In the genomic region with DNA sequence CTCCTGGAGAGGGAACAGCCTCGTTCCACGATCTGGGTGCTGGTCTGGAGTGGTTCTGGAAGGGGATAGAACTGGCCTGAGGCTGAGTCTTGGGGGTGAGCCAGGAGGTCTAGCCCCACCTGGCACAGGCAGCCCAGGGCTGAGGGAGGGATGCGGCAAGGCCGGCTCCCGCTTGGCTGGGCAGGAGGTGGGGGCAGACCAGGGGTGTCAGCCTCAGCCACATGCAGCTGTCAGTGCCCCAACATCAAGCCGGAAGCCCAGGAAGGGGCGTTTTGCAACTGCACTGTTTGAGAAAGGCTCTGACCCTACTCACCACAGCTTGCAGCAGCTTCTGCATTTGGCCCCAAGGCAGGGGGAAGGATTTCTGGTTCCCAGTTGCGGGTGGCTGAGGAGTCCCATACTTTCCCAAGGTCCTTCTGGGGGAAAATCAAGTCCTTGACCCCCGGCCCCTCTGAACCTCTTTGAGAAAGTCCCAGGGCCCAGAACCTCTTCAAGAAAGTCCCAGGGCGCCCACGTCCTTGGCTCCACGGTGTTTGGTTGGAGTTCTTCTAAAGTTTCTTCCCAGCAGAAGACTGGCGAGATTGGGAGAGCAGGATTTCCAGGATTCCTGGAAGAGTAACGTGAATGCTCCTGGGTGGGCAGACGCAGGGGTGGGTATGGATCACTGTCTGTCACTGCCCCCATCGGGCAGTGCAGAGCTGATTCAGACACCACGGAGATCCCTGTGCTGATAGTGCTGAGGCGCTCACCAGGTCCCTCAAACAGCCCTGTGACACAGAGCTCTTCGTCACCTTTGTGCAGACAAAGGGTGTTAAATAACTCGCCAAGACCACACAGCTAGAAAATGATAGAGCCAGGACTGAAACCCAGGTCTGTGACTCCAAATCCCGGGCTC, we compare ENCODE assay signal across 1 cellular context.
TF ChIP-seq lines count a peak whose summit lies in the region.

No MANE protein-coding gene starts in this region.

TF ChIP-seq in HEK293, 187 proteins besides CTCF, POLR2A, EP300 and RAD21 (continued from another document):
- TF ChIP-seq, protein P1, sequence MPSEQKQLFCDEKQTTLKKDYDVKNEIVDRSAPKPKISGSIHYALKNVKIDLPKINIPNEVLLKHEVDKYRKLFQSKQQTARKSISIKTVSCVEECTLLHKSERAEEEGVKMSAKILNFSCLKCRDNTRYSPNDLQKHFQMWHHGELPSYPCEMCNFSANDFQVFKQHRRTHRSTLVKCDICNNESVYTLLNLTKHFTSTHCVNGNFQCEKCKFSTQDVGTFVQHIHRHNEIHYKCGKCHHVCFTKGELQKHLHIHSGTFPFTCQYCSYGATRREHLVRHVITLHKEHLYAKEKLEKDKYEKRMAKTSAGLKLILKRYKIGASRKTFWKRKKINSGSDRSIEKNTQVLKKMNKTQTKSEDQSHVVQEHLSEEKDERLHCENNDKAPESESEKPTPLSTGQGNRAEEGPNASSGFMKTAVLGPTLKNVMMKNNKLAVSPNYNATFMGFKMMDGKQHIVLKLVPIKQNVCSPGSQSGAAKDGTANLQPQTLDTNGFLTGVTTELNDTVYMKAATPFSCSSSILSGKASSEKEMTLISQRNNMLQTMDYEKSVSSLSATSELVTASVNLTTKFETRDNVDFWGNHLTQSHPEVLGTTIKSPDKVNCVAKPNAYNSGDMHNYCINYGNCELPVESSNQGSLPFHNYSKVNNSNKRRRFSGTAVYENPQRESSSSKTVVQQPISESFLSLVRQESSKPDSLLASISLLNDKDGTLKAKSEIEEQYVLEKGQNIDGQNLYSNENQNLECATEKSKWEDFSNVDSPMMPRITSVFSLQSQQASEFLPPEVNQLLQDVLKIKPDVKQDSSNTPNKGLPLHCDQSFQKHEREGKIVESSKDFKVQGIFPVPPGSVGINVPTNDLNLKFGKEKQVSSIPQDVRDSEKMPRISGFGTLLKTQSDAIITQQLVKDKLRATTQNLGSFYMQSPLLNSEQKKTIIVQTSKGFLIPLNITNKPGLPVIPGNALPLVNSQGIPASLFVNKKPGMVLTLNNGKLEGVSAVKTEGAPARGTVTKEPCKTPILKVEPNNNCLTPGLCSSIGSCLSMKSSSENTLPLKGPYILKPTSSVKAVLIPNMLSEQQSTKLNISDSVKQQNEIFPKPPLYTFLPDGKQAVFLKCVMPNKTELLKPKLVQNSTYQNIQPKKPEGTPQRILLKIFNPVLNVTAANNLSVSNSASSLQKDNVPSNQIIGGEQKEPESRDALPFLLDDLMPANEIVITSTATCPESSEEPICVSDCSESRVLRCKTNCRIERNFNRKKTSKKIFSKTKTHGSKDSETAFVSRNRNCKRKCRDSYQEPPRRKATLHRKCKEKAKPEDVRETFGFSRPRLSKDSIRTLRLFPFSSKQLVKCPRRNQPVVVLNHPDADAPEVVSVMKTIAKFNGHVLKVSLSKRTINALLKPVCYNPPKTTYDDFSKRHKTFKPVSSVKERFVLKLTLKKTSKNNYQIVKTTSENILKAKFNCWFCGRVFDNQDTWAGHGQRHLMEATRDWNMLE (tag by site-specific recombination; conservative IDR thresholded peaks at IDR 0.05; ENCODE audit: low read depth) = no peak
- TF ChIP-seq ZNF514 (tag by site-specific recombination; IDR thresholded peaks at IDR 0.05) (no peak), ZFHX2 (tag by site-specific recombination; conservative IDR thresholded peaks at IDR 0.05) (no peak), ZSCAN4 (tag by site-specific recombination; IDR thresholded peaks at IDR 0.05) (no peak), KLF7 (tag by site-specific recombination; IDR thresholded peaks at IDR 0.05; ENCODE audit: borderline replicate concordance) (no peak), GLIS1 (tag by site-specific recombination; IDR thresholded peaks at IDR 0.05) (peak; percentile 74), ZNF548 (tag by site-specific recombination; IDR thresholded peaks at IDR 0.05) (no peak)
